ENCODE assay signal across 8 cellular contexts in genomic region chr16:2194852-2195315, GRCh38. TPM values are rescaled to one million over a fixed set of nuclear protein-coding genes. Genes with fewer than 3 reads are reported as not detected.
DNase-seq lines count a peak whose midpoint lies in the region; ATAC-seq and TF ChIP-seq lines count a peak whose summit lies in the region.

No MANE protein-coding gene starts in this region.

- ATAC-seq in CD8-positive, alpha-beta T cell: peak; percentile 70
- peak; percentile 29 to 57 for ATAC-seq in left cardiac atrium
- no peak for ATAC-seq in HG02970 (IDR thresholded peaks at IDR 0.05; ENCODE audit: low FRiP score, unreplicated experiment)

- H3K27me3 ChIP-seq in CD8-positive, alpha-beta T cell (ENCODE audit: insufficient read depth, low read length): peaks cover 16% of the 10 kb centered on the region
- peaks cover 33% of the 10 kb centered on the region for H3K27me3 ChIP-seq in H7 (ENCODE audit: control insufficient read depth, insufficient read depth, low read length)

- no peak overlapping the region for H3K4me3 ChIP-seq in CD8-positive, alpha-beta T cell (ENCODE audit: low read depth, low read length)
- H3K4me3 ChIP-seq in H7 (ENCODE audit: insufficient read depth, low read depth, low read length) (peak overlapping the region; percentile 47), lower leg skin (ENCODE audit: low read depth, poor library complexity, severe bottlenecking) (no peak overlapping the region)

- DNase-seq in CD8-positive, alpha-beta T cell: peak in 6 of 7 experiments; percentile 23 to 70 (median 52)
- peak; percentile 95 for DNase-seq in H7
- DNase-seq in NOMO-1 treated with DMSO at 0.1 percent for 48 hours (lab: John Stamatoyannopoulos, UW; ENCODE audit: unreplicated experiment): peak; percentile 67
- DNase-seq in activated effector memory CD4-positive, alpha-beta T cell treated with anti-CD3 and anti-CD28 coated beads, Interleukin-2, amount 50 U/mL, for 16 hours: peak; percentile 81
- DNase-seq in left cardiac atrium: no peak
- peak; percentile 45 for DNase-seq in stimulated activated CD4-positive, alpha-beta T cell treated with anti-CD3 and anti-CD28 coated beads, Interleukin-1b, Interleukin-23, amount 100 ng/mL, for 48 hours
- DNase-seq in lower leg skin (ENCODE audit: low spot score in 2 of 2): no peak

- 14 to 20% methylated on average over 7 to 10 of the region's 10 CpGs for WGBS in lower leg skin, 2 donors

- no peaks in the 10 kb centered on the region for H3K36me3 ChIP-seq in CD8-positive, alpha-beta T cell (ENCODE audit: insufficient read depth, low read length)
- H3K36me3 ChIP-seq in H7 (replicated peaks; ENCODE audit: control insufficient read depth, insufficient read depth, low read length): no peaks in the 10 kb centered on the region

- H3K4me1 Mint-ChIP-seq in CD8-positive, alpha-beta T cell (ENCODE audit: low read depth): peaks cover 5% of the 10 kb centered on the region

- peaks cover 23% of the 10 kb centered on the region for H3K27me3 Mint-ChIP-seq in CD8-positive, alpha-beta T cell (ENCODE audit: low read depth)

- H3K27ac Mint-ChIP-seq in CD8-positive, alpha-beta T cell: no peak overlapping the region

- intact Hi-C loops in CD8-positive, alpha-beta T cell (cut with DNase I, micrococcal nuclease): loop anchor here (1.0 kb wide), 3 partner anchors 56 to 306 kb away; partner anchors contain the start of gene ECI1 (in 1 of the 2)
- intact Hi-C loops in left cardiac atrium (cut with DNase I): no loop called here
- intact Hi-C loops in lower leg skin (cut with DNase I; ENCODE audit: low total_unique reads): no loop called here

- H3K4me1 ChIP-seq in CD8-positive, alpha-beta T cell (ENCODE audit: insufficient read depth, low read length): peaks cover 11% of the 10 kb centered on the region

- no peaks in the 10 kb centered on the region for H3K9me3 ChIP-seq in CD8-positive, alpha-beta T cell (ENCODE audit: low read length)

- peak overlapping the region; percentile 63 for H3K4me3 Mint-ChIP-seq in CD8-positive, alpha-beta T cell

- peak; percentile 25 for TF ChIP-seq CTCF in CD8-positive, alpha-beta T cell (IDR thresholded peaks at IDR 0.05)
- TF ChIP-seq CTCF in lower leg skin (IDR thresholded peaks at IDR 0.05): no peak

- H3K9me3 Mint-ChIP-seq in CD8-positive, alpha-beta T cell: no peaks in the 10 kb centered on the region

- H3K27ac ChIP-seq in CD8-positive, alpha-beta T cell (ENCODE audit: low read depth, low read length): no peak overlapping the region

- TF ChIP-seq POLR2A in lower leg skin (IDR thresholded peaks at IDR 0.05): no peak

- CTCF ChIA-PET in CD8-positive, alpha-beta T cell (lab: Charles Lee): interaction anchor here (0.8 to 3.0 kb wide), 25 partner anchors 8 to 342 kb away, joined by 3 to 38 read pairs (median 4); partner anchors contain the start of gene ECI1

- POLR2A ChIA-PET in CD8-positive, alpha-beta T cell (lab: Charles Lee): interaction anchor here (0.7 to 2.2 kb wide), 8 partner anchors 11 to 338 kb away, joined by 3 to 11 read pairs (median 3); partner anchors contain the start of genes ECI1 and PGP

- no peaks in the 10 kb centered on the region for H3K36me3 Mint-ChIP-seq in CD8-positive, alpha-beta T cell

RNA-seq across cellular contexts. Expression of gene CASKIN1, which starts 1.5 kb away (rescaled TPM):
- total RNA-seq in CD8-positive, alpha-beta T cell: under 1 TPM; 0.06 to 0.08 TPM
- total RNA-seq in H7 (2014; rRNA removed; shearing (Covaris generic)): 1.5 and 2.0 TPM in 2 replicates
- 1 to 10 TPM; 5.9 to 6.1 TPM for total RNA-seq in left cardiac atrium
- 1 to 10 TPM in 3 of 4 donors, under 1 TPM in 1; 0.71 to 2.2 (median 1.3) TPM for total RNA-seq in lower leg skin

RNA-seq across cellular contexts. Expression of gene MLST8, which starts 10.4 kb away (rescaled TPM):
- total RNA-seq in CD8-positive, alpha-beta T cell: 10 to 100 TPM; 29.9 to 30.8 TPM
- total RNA-seq in H7 (2014; rRNA removed; shearing (Covaris generic)): 25.4 and 28.6 TPM in 2 replicates
- total RNA-seq in left cardiac atrium (10 to 100 TPM; 24.9 to 26.9 TPM), lower leg skin (10 to 100 TPM; 43.8 to 69.4 (median 54.9) TPM)

RNA-seq across cellular contexts. Expression of gene BRICD5, which starts 15.8 kb away (rescaled TPM):
- 1 to 10 TPM; 2.1 to 6.1 TPM for total RNA-seq in CD8-positive, alpha-beta T cell
- total RNA-seq in H7 (2014; rRNA removed; shearing (Covaris generic)): 3.9 and 7.4 TPM in 2 replicates
- total RNA-seq in left cardiac atrium (1 to 10 TPM; 5.7 to 5.9 TPM), lower leg skin (1 to 10 TPM; 2.3 to 6.2 (median 2.5) TPM)

RNA-seq across cellular contexts. Expression of gene PGP, which starts 19.8 kb away (rescaled TPM):
- total RNA-seq in CD8-positive, alpha-beta T cell: 1 to 10 TPM; 7.7 TPM
- total RNA-seq in H7 (2014; rRNA removed; shearing (Covaris generic)): 42.5 and 57.4 TPM in 2 replicates
- total RNA-seq in left cardiac atrium (10 to 100 TPM; 21.1 to 24.6 TPM), lower leg skin (10 to 100 TPM in 3 of 4 donors, 1 to 10 TPM in 1; 9.6 to 19.4 (median 12.8) TPM)

RNA-seq across cellular contexts. Expression of gene E4F1, which starts 28.5 kb away (rescaled TPM):
- total RNA-seq in CD8-positive, alpha-beta T cell: 10 to 100 TPM; 36.3 to 37.5 TPM
- total RNA-seq in H7 (2014; rRNA removed; shearing (Covaris generic)): 33.4 and 36.8 TPM in 2 replicates
- total RNA-seq in left cardiac atrium: 10 to 100 TPM; 11.9 to 15.0 TPM
- total RNA-seq in lower leg skin: 10 to 100 TPM; 50.3 to 85.8 (median 57.4) TPM

Comparison
In these comparisons a context has a peak if more than half of its experiments do, and no peak if none do; other contexts are left out.
1. DNase-seq: peak in CD8-positive, alpha-beta T cell (6 of 7), H7 (single experiment), NOMO-1 treated with DMSO at 0.1 percent for 48 hours (single experiment), activated effector memory CD4-positive, alpha-beta T cell treated with anti-CD3 and anti-CD28 coated beads, Interleukin-2, amount 50 U/mL, for 16 hours (single experiment) and stimulated activated CD4-positive, alpha-beta T cell treated with anti-CD3 and anti-CD28 coated beads, Interleukin-1b, Interleukin-23, amount 100 ng/mL, for 48 hours (single experiment); none in left cardiac atrium (single experiment) and lower leg skin (0 of 2).
2. intact Hi-C loops: an anchor here in CD8-positive, alpha-beta T cell (1.0 kb wide); none called in left cardiac atrium and lower leg skin.